ENCODE assay signal across 11 cellular contexts in the genomic region with DNA sequence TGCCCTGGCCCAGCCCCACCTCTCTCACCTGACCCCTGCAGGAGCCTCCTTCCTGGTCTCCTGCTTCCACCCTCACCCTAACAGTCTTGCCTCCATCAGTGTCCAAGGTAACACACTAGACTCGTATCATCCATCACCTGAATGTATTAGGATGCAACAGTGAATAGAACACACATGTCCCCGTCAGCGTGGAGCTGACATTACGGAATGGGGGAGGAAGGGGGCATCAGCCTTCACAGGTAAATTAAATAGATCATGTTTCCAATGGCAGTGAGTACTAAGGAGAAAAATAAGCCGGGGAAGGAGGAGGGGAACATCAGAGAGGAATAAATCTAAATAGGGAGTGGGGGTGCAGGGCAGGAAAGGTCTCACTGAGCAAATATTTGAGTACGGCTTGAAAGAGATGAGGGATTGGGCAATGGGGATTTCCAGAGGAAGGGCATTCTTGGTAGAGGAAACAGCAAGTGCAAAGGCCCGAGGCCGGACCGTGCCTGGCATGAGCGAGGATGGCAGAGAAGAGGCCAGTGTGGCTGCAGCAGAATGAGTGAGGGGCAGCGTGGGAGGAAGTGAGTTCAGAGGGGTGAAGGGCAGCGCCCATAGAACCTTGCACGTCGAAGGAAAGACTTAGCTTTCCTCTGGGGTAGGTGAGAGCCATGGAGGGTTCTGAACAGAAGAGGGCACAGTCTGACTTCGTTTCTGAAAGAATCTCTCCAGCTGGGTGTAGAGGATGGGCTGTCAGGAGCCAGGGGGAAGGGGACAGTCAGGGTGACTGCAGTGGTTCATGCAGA.
DNase-seq lines count a peak whose midpoint lies in the region; ATAC-seq, FAIRE-seq and TF ChIP-seq lines count a peak whose summit lies in the region.
"Had no signal": no experiment of that assay in that cellular context is flagged by ENCODE, and none has a peak within 500 bp of the region (broad histone marks: within the 10 kb centered on the region; RNA-seq: fewer than 3 reads in every experiment).

No MANE protein-coding gene starts in this region.

- H3K4me2 ChIP-seq in astrocyte (ENCODE audit: low read length): no peak overlapping the region

- peaks cover under 1% of the 10 kb centered on the region for H3K9me3 Mint-ChIP-seq in astrocyte (ENCODE audit: unreplicated experiment)
- H3K9me3 Mint-ChIP-seq: activated T-helper 17 cell treated with anti-CD3 and anti-CD28 coated beads, Interleukin-2, amount 50 U/mL, for 72 hours; neural crest cell had no signal

- H3K4me3 Mint-ChIP-seq in astrocyte (ENCODE audit: unreplicated experiment): no peak overlapping the region
- H3K4me3 Mint-ChIP-seq: activated T-helper 17 cell treated with anti-CD3 and anti-CD28 coated beads, Interleukin-2, amount 50 U/mL, for 72 hours; neural crest cell had no signal

- H3K9me3 ChIP-seq in astrocyte (ENCODE audit: insufficient read depth, low read depth, low read length): no peaks in the 10 kb centered on the region

- peaks cover 7% of the 10 kb centered on the region for H3K4me1 ChIP-seq in astrocyte (ENCODE audit: insufficient read depth, low read length)

- ATAC-seq in GM21360 (IDR thresholded peaks at IDR 0.05; ENCODE audit: unreplicated experiment) (no peak), GM18517 (IDR thresholded peaks at IDR 0.05; ENCODE audit: unreplicated experiment) (no peak)
- ATAC-seq: activated T-helper 17 cell treated with anti-CD3 and anti-CD28 coated beads, Interleukin-2, amount 50 U/mL, for 72 hours had no signal

- no peak overlapping the region for H3K27ac ChIP-seq in astrocyte (ENCODE audit: low read depth, low read length)
- H3K27ac ChIP-seq in temporal lobe (ENCODE audit: low read depth, low read length): peak overlapping the region; percentile 69

- H3K27me3 Mint-ChIP-seq in astrocyte (ENCODE audit: low read depth, unreplicated experiment): peaks cover 50% of the 10 kb centered on the region

- H3K9ac ChIP-seq in astrocyte (ENCODE audit: low read length): no peak overlapping the region

- no peaks in the 10 kb centered on the region for H3K79me2 ChIP-seq in astrocyte (ENCODE audit: insufficient read depth, low read length)

- no peak overlapping the region for H3K4me3 ChIP-seq in astrocyte (ENCODE audit: insufficient read depth, low read depth, low read length)

- H3K27me3 ChIP-seq in astrocyte (ENCODE audit: insufficient read depth, low read length): peaks cover 11% of the 10 kb centered on the region

- TF ChIP-seq CTCF in astrocyte (IDR thresholded peaks at IDR 0.05; ENCODE audit: insufficient read depth, low read depth, low read length): no peak

- no peaks in the 10 kb centered on the region for H4K20me1 ChIP-seq in astrocyte (ENCODE audit: insufficient read depth, low read length)

- H2AFZ ChIP-seq in astrocyte (ENCODE audit: low read depth, low read length): no peak overlapping the region

- H3K36me3 ChIP-seq in astrocyte (ENCODE audit: insufficient read depth, low read length): no peaks in the 10 kb centered on the region

- H3K36me3 Mint-ChIP-seq in astrocyte (ENCODE audit: low read depth, unreplicated experiment): no peaks in the 10 kb centered on the region

- DNase-seq in NCI-H1417 (lab: John Stamatoyannopoulos, UW): peak in 2 of 3 experiments; percentile 26 to 55
- DNase-seq in NCI-H1417 treated with DMSO at 0.1 percent for 48 hours (lab: John Stamatoyannopoulos, UW): no peak
- DNase-seq in astrocyte (ENCODE audit: low read depth): no peak
- DNase-seq in iris pigment epithelial cell (ENCODE audit: low read depth): peak; percentile 68
- no peak for DNase-seq in NCI-H82 treated with DMSO at 0.1 percent for 48 hours (lab: John Stamatoyannopoulos, UW; ENCODE audit: unreplicated experiment)

- H3K4me1 Mint-ChIP-seq in astrocyte (ENCODE audit: low read depth, unreplicated experiment): peaks cover 7% of the 10 kb centered on the region
- H3K4me1 Mint-ChIP-seq: activated T-helper 17 cell treated with anti-CD3 and anti-CD28 coated beads, Interleukin-2, amount 50 U/mL, for 72 hours; neural crest cell had no signal

- no peak for FAIRE-seq in astrocyte (lab: Jason Lieb, UNC)
- FAIRE-seq: A204.1 had no signal

- H3K27ac Mint-ChIP-seq in astrocyte (ENCODE audit: unreplicated experiment): peak overlapping the region; percentile 72
- H3K27ac Mint-ChIP-seq: activated T-helper 17 cell treated with anti-CD3 and anti-CD28 coated beads, Interleukin-2, amount 50 U/mL, for 72 hours had no signal

Comparison
In these comparisons a context has a peak if more than half of its experiments do, and no peak if none do; other contexts are left out.
1. DNase-seq: peak in NCI-H1417 (2 of 3) and iris pigment epithelial cell (single experiment); none in NCI-H1417 treated with DMSO at 0.1 percent for 48 hours (single experiment), astrocyte (single experiment) and NCI-H82 treated with DMSO at 0.1 percent for 48 hours (single experiment).